2 cellular contexts compared by ENCODE assay signal in genomic region chr3:61805510-61806080, GRCh38.
TF ChIP-seq lines count a peak whose summit lies in the region.

No MANE protein-coding gene starts in this region.

TF ChIP-seq in GM12878, 131 proteins besides CTCF, POLR2A, EP300 and RAD21 (continued from another document):
- TF ChIP-seq BCLAF1 (IDR thresholded peaks at IDR 0.05) (no peak), RBBP5 (conservative IDR thresholded peaks at IDR 0.05) (no peak), ZZZ3 (IDR thresholded peaks at IDR 0.05; ENCODE audit: control insufficient read depth, insufficient read length, low read depth) (no peak), ELK1 (IDR thresholded peaks at IDR 0.05; ENCODE audit: low read depth, low read length) (no peak), ATF3 (IDR thresholded peaks at IDR 0.05; ENCODE audit: borderline replicate concordance, extremely low read depth, low read depth, low read length) (no peak), FOS (IDR thresholded peaks at IDR 0.05; ENCODE audit: borderline replicate concordance, extremely low read depth, insufficient read length) (no peak), NR2C2 (IDR thresholded peaks at IDR 0.05; ENCODE audit: borderline replicate concordance, control insufficient read depth, insufficient read length, low read depth) (no peak), POLR2AphosphoS5 (IDR thresholded peaks at IDR 0.05; ENCODE audit: low read length) (no peak), CBX3 (IDR thresholded peaks at IDR 0.05; ENCODE audit: borderline replicate concordance, low read depth) (no peak), SIN3A (IDR thresholded peaks at IDR 0.05; ENCODE audit: low read depth, low read length) (no peak), ZBTB33 (IDR thresholded peaks at IDR 0.05) (no peak), SMAD1 (IDR thresholded peaks at IDR 0.05; ENCODE audit: low read depth, partially characterized antibody) (no peak), MTA2 (IDR thresholded peaks at IDR 0.05; ENCODE audit: low read depth) (no peak), YY1 (IDR thresholded peaks at IDR 0.05; ENCODE audit: low read depth, low read length) (no peak), ZNF592 (IDR thresholded peaks at IDR 0.05) (no peak), MTA3 (IDR thresholded peaks at IDR 0.05; ENCODE audit: borderline replicate concordance, low read length) (no peak), SUZ12 (IDR thresholded peaks at IDR 0.05; ENCODE audit: unreplicated experiment) (no peak)
TF ChIP-seq in GM12878: peak in this region for 0.

TF ChIP-seq in WTC11, 78 proteins besides CTCF, POLR2A, EP300 and RAD21 (continued from another document):
- TF ChIP-seq STAT6 (CRISPR knock-in tag; conservative IDR thresholded peaks at IDR 0.05; ENCODE audit: low read depth): no peak
